8 cellular contexts compared by ENCODE assay signal in genomic region chr1:175208773-175209492, GRCh38. TPM values are rescaled to one million over a fixed set of nuclear protein-coding genes. Genes with fewer than 3 reads are reported as not detected.
DNase-seq lines count a peak whose midpoint lies in the region; ATAC-seq and TF ChIP-seq lines count a peak whose summit lies in the region.

No MANE protein-coding gene starts in this region.

- H3K27ac ChIP-seq in BLaER1 treated with 17β-estradiol and CSF1 and Interleukin-3, amounts not matched to agents 10 nM and 100 nM: peak overlapping the region in 9 of 11 experiments; percentile 14 to 67 (median 61); a peak in 17 of 22 replicates
- H3K27ac ChIP-seq in esophagus muscularis mucosa (replicated peaks in 1 of 4): no peak overlapping the region
- no peak overlapping the region for H3K27ac ChIP-seq in right cardiac atrium (ENCODE audit: low read length)

- TF ChIP-seq CTCF in esophagus muscularis mucosa (IDR thresholded peaks at IDR 0.05): no peak

- ATAC-seq in HG03159 (IDR thresholded peaks at IDR 0.05; ENCODE audit: unreplicated experiment) (peak; percentile 85), right cardiac atrium (no peak), Right ventricle myocardium inferior (no peak)

- H3K9me3 ChIP-seq in BLaER1 treated with 17β-estradiol and CSF1 and Interleukin-3, amounts not matched to agents 10 nM and 100 nM (replicated peaks in 1 of 11): peaks cover 5 to 9% (median 7%) of the 10 kb centered on the region in 11 experiments; a peak in 16 of 22 replicates
- H3K9me3 ChIP-seq in esophagus muscularis mucosa: peaks cover 0 to 6% (median 0%) of the 10 kb centered on the region in 4 donors
- no peaks in the 10 kb centered on the region for H3K9me3 ChIP-seq in right cardiac atrium (ENCODE audit: control insufficient read depth, low read length)

- H3K27me3 ChIP-seq in BLaER1 treated with 17β-estradiol and CSF1 and Interleukin-3, amounts not matched to agents 10 nM and 100 nM: no peaks in the 10 kb centered on the region
- no peaks in the 10 kb centered on the region for H3K27me3 ChIP-seq in esophagus muscularis mucosa
- no peaks in the 10 kb centered on the region for H3K27me3 ChIP-seq in right cardiac atrium (ENCODE audit: control insufficient read depth, insufficient read depth)

- DNase-seq in SKM-1 treated with dmso at 0.1 percent for 144 hours (lab: John Stamatoyannopoulos, UW; ENCODE audit: unreplicated experiment): peak; percentile 72
- DNase-seq in esophagus muscularis mucosa (ENCODE audit: extremely low spot score): peak; percentile 87
- DNase-seq in glomerular visceral epithelial cell (ENCODE audit: extremely low spot score): no peak
- DNase-seq in right cardiac atrium: no peak
- DNase-seq in Right ventricle myocardium inferior (ENCODE audit: missing footprints): no peak

- intact Hi-C loops in esophagus muscularis mucosa (cut with DNase I): no loop called here
- intact Hi-C loops in right cardiac atrium (cut with DNase I): no loop called here
- intact Hi-C loops in Right ventricle myocardium inferior (cut with DNase I): no loop called here

- WGBS in esophagus muscularis mucosa: 58% methylated on average over 6 of the region's 6 CpGs
- 44% methylated on average over 6 of the region's 6 CpGs for WGBS in right cardiac atrium

- peak overlapping the region in 2 of 10 experiments; percentile 9 to 39; a peak in 5 of 20 replicates for H3K4me3 ChIP-seq in BLaER1 treated with 17β-estradiol and CSF1 and Interleukin-3, amounts not matched to agents 10 nM and 100 nM
- H3K4me3 ChIP-seq in esophagus muscularis mucosa (no peak overlapping the region), right cardiac atrium (ENCODE audit: low read length) (no peak overlapping the region)

- TF ChIP-seq POLR2A in GM19193 (IDR thresholded peaks at IDR 0.05; ENCODE audit: extremely low read depth, insufficient read depth, insufficient read length) (peak; percentile 38), esophagus muscularis mucosa (IDR thresholded peaks at IDR 0.05; ENCODE audit: low read depth) (no peak)

- no peak for TF ChIP-seq EP300 in esophagus muscularis mucosa (IDR thresholded peaks at IDR 0.05)

- H3K9ac ChIP-seq in BLaER1 treated with 17β-estradiol and CSF1 and Interleukin-3, amounts not matched to agents 10 nM and 100 nM: peak overlapping the region in 7 of 11 experiments; percentile 14 to 66 (median 48); a peak in 12 of 22 replicates

- no peaks in the 10 kb centered on the region for H3K36me3 ChIP-seq in BLaER1 treated with 17β-estradiol and CSF1 and Interleukin-3, amounts not matched to agents 10 nM and 100 nM
- no peaks in the 10 kb centered on the region for H3K36me3 ChIP-seq in esophagus muscularis mucosa

- no peaks in the 10 kb centered on the region for H4K20me1 ChIP-seq in BLaER1 treated with 17β-estradiol and CSF1 and Interleukin-3, amounts not matched to agents 10 nM and 100 nM

- H3K4me1 ChIP-seq in BLaER1 treated with 17β-estradiol and CSF1 and Interleukin-3, amounts not matched to agents 10 nM and 100 nM: peaks cover 13 to 68% (median 41%) of the 10 kb centered on the region in 10 experiments
- peaks cover 0 to 9% (median 0%) of the 10 kb centered on the region in 4 donors for H3K4me1 ChIP-seq in esophagus muscularis mucosa
- H3K4me1 ChIP-seq in right cardiac atrium (ENCODE audit: control insufficient read depth, insufficient read depth, low read length): no peaks in the 10 kb centered on the region

- H3K4me2 ChIP-seq in BLaER1 treated with 17β-estradiol and CSF1 and Interleukin-3, amounts not matched to agents 10 nM and 100 nM: peak overlapping the region; percentile 57 to 95 (median 88)

RNA-seq across cellular contexts. Expression of gene KIAA0040, which starts 16.4 kb away (rescaled TPM):
- total RNA-seq in esophagus muscularis mucosa: 100 to 1,000 TPM in 1 of 4 donors, 10 to 100 TPM in 3; 37.0 to 109 (median 45.1) TPM
- total RNA-seq in right cardiac atrium: 10 to 100 TPM; 17.6 to 36.0 (median 22.3) TPM
- polyA plus RNA-seq in right cardiac atrium: 7.5 TPM
- 22.8 TPM for total RNA-seq in Right ventricle myocardium inferior

Comparison
In these comparisons a context has a peak if more than half of its experiments do, and no peak if none do; other contexts are left out.
1. H3K27ac ChIP-seq: peak in BLaER1 treated with 17β-estradiol and CSF1 and Interleukin-3, amounts not matched to agents 10 nM and 100 nM (9 of 11); none in esophagus muscularis mucosa (0 of 4) and right cardiac atrium (single experiment).
2. DNase-seq: peak in SKM-1 treated with dmso at 0.1 percent for 144 hours (single experiment) and esophagus muscularis mucosa (single experiment); none in glomerular visceral epithelial cell (single experiment), right cardiac atrium (0 of 3) and Right ventricle myocardium inferior (single experiment).